ENCODE assay signal across 1 cellular context in genomic region chr4:30720656-30721352, GRCh38.
TF ChIP-seq lines count a peak whose summit lies in the region.

No MANE protein-coding gene starts in this region.

TF ChIP-seq in HEK293, 187 proteins besides CTCF, POLR2A, EP300 and RAD21 (continued from another document):
- peak; percentile 56; the same call in 1 of the 2 replicates for TF ChIP-seq ZBTB6 (tag by site-specific recombination; IDR thresholded peaks at IDR 0.05)
- TF ChIP-seq ZNF121 (tag by site-specific recombination; IDR thresholded peaks at IDR 0.05): no peak
- no peak for TF ChIP-seq ZNF610 (tag by site-specific recombination; IDR thresholded peaks at IDR 0.05; ENCODE audit: borderline replicate concordance)
- TF ChIP-seq MEIS1 (CRISPR knock-in tag; IDR thresholded peaks at IDR 0.05; ENCODE audit: borderline replicate concordance): no peak
- no peak for TF ChIP-seq ZNF544 (tag by site-specific recombination; IDR thresholded peaks at IDR 0.05)
- 0 out of 2 replicates have a peak, but pooled peaks have one; percentile 12 for TF ChIP-seq SP3 (tag by site-specific recombination; IDR thresholded peaks at IDR 0.05)
- no peak for TF ChIP-seq ZNF140 (tag by site-specific recombination; IDR thresholded peaks at IDR 0.05)
- TF ChIP-seq SP7 (tag by site-specific recombination; IDR thresholded peaks at IDR 0.05): no peak
- TF ChIP-seq ZNF660 (tag by site-specific recombination; IDR thresholded peaks at IDR 0.05): no peak
- no peak for TF ChIP-seq ZNF311 (tag by site-specific recombination; IDR thresholded peaks at IDR 0.05; ENCODE audit: borderline replicate concordance)
- TF ChIP-seq IKZF3 (tag by site-specific recombination; IDR thresholded peaks at IDR 0.05): no peak
- TF ChIP-seq FEZF1 (tag by site-specific recombination; IDR thresholded peaks at IDR 0.05): no peak
- peak; percentile 4 for TF ChIP-seq ZBTB26 (tag by site-specific recombination; optimal IDR thresholded peaks at IDR 0.05)
- TF ChIP-seq ZNF354C (tag by site-specific recombination; IDR thresholded peaks at IDR 0.05; ENCODE audit: borderline replicate concordance, low read depth): no peak
- no peak for TF ChIP-seq ZNF529 (tag by site-specific recombination; IDR thresholded peaks at IDR 0.05; ENCODE audit: insufficient replicate concordance)
- TF ChIP-seq ZNF549 (tag by site-specific recombination; IDR thresholded peaks at IDR 0.05): no peak
- TF ChIP-seq ZNF404 (tag by site-specific recombination; IDR thresholded peaks at IDR 0.05): no peak
